8 cellular contexts compared by ENCODE assay signal in the genomic region with DNA sequence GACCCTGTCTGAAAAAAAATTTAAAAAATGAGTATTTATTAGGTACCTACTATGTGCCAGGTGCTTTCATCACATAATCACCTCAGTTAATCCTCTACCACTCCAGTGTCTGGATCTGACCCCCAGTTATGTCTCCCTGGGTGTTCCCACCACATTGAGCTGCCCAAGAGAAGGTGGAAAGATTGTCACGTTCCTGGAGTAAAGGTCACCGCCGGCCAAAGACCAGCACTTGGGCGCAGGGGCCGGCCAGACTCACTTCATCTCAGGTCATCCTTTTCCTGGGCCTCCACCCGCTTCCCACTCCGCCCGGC. TPM values are rescaled to one million over a fixed set of nuclear protein-coding genes. Genes with fewer than 3 reads are reported as not detected.
A peak's percentile ranks its signal among the peaks of the same experiment; 100 is the strongest.
DNase-seq lines count a peak whose midpoint lies in the region; ATAC-seq and TF ChIP-seq lines count a peak whose summit lies in the region.

No MANE protein-coding gene starts in this region.

- peak overlapping the region; percentile 67 to 97 (median 93) for H3K27ac ChIP-seq in heart left ventricle
- H3K27ac ChIP-seq in mesodermal cell (ENCODE audit: low read depth, low read length, severe bottlenecking), result peak overlapping the region; percentile 84

- H3K27me3 ChIP-seq in heart left ventricle, result no peaks in the 10 kb centered on the region

- WGBS in heart left ventricle, 4 donors, result 2 to 5% (median 3%) methylated on average over 8 of the region's 8 CpGs
- WGBS in mesodermal cell (ENCODE audit: insufficient coverage in 2 of 2), 2 experiments, result 0 to 15% methylated on average over 7 to 8 of the region's 8 CpGs

- peaks cover 0 to 42% (median 19%) of the 10 kb centered on the region in 12 donors for H3K4me1 ChIP-seq in heart left ventricle
- peaks cover 6% of the 10 kb centered on the region for H3K4me1 ChIP-seq in mesodermal cell (ENCODE audit: control insufficient read depth, insufficient read depth, low read length, poor library complexity, severe bottlenecking)

- H3K9me3 ChIP-seq in heart left ventricle (no peaks in the 10 kb centered on the region), mesodermal cell (ENCODE audit: control insufficient read depth, low read length) (no peaks in the 10 kb centered on the region)

- intact Hi-C loops in heart left ventricle (cut with DNase I), result loop anchor here in 4 of 10 donors (5.0 kb wide), 4 partner anchors 41 to 146 kb away; a partner anchor contains a TSS
- intact Hi-C loops in Right ventricle myocardium superior (cut with DNase I), result no loop called here

- TF ChIP-seq CTCF in heart left ventricle (IDR thresholded peaks at IDR 0.05) (no peak), cardiac fibroblast (IDR thresholded peaks at IDR 0.05; ENCODE audit: low read depth, low read length) (no peak)

- DNase-seq in heart left ventricle, result no peak
- no peak for DNase-seq in Right ventricle myocardium superior
- no peak for DNase-seq in cardiac fibroblast (ENCODE audit: low read depth in 2 of 2)
- no peak for DNase-seq in NCI-H510A (lab: John Stamatoyannopoulos, UW)
- no peak for DNase-seq in GM19240 (ENCODE audit: insufficient read length, low spot score)
- DNase-seq in effector CD4-positive, alpha-beta T cell, result no peak
- DNase-seq in T-helper 9 cell, result no peak

- H3K4me3 ChIP-seq in heart left ventricle, result peak overlapping the region; percentile 52 to 96 (median 82)
- H3K4me3 ChIP-seq in cardiac fibroblast (replicated peaks in 1 of 2; ENCODE audit: low read depth in 2 of 2, low read length in 2 of 2), result peak overlapping the region; percentile 64 to 90
- peak overlapping the region; percentile 89 for H3K4me3 ChIP-seq in mesodermal cell (ENCODE audit: extremely low read depth, insufficient read depth, low read length, poor library complexity, severe bottlenecking)

- H3K36me3 ChIP-seq in heart left ventricle (peaks cover 0 to 38% (median 21%) of the 10 kb centered on the region in 9 donors), mesodermal cell (ENCODE audit: control insufficient read depth, insufficient read depth, low read length) (peaks cover 42% of the 10 kb centered on the region)

- no peak for TF ChIP-seq POLR2A in heart left ventricle (IDR thresholded peaks at IDR 0.05)

- ATAC-seq in heart left ventricle, result peak in 1 of 4 donors; percentile 6
- ATAC-seq in Right ventricle myocardium superior (ENCODE audit: poor library complexity), result no peak

RNA-seq across cellular contexts. Expression of a gene that starts 0.7 kb away (rescaled TPM):
- total RNA-seq in heart left ventricle (10 to 100 TPM; 53.6 to 82.4 (median 65.1) TPM), Right ventricle myocardium superior (60.3 TPM)
- polyA plus RNA-seq in heart left ventricle, result 10 to 100 TPM; 62.0 to 89.0 TPM
- 45.0 TPM for polyA plus RNA-seq in mesodermal cell (2013, experiment 1 of 2)
- 37.3 TPM for polyA plus RNA-seq in mesodermal cell (2013, experiment 2 of 2)

RNA-seq across cellular contexts. Expression of a gene that starts 17.7 kb away (rescaled TPM):
- total RNA-seq in heart left ventricle (1 to 10 TPM in 1 of 9 donors, under 1 TPM in 7, not detected in 1; 0.14 to 1.8 (median 0.51) TPM), Right ventricle myocardium superior (0.24 TPM)
- polyA plus RNA-seq in heart left ventricle, result under 1 TPM; 0.11 to 0.22 TPM
- polyA plus RNA-seq in mesodermal cell (2013, experiment 1 of 2), result 1.1 TPM
- 1.8 TPM for polyA plus RNA-seq in mesodermal cell (2013, experiment 2 of 2)

RNA-seq across cellular contexts. Expression of a gene that starts 34.4 kb away (rescaled TPM):
- total RNA-seq in heart left ventricle (under 1 TPM in 4 of 9 donors, not detected in 5; 0.19 to 0.77 (median 0.30) TPM), Right ventricle myocardium superior (0.13 TPM)
- under 1 TPM in 1 of 2 donors, not detected in 1; 0.65 TPM for polyA plus RNA-seq in heart left ventricle
- polyA plus RNA-seq in mesodermal cell (2013, experiment 1 of 2), result 0.22 TPM
- 0.81 TPM for polyA plus RNA-seq in mesodermal cell (2013, experiment 2 of 2)

RNA-seq across cellular contexts. Expression of a gene that starts 41.2 kb away (rescaled TPM):
- total RNA-seq in heart left ventricle (10 to 100 TPM; 14.4 to 42.7 (median 25.3) TPM), Right ventricle myocardium superior (37.0 TPM)
- 10 to 100 TPM; 13.7 to 37.3 TPM for polyA plus RNA-seq in heart left ventricle
- polyA plus RNA-seq in mesodermal cell (2013, experiment 1 of 2), result 27.9 TPM
- 22.4 TPM for polyA plus RNA-seq in mesodermal cell (2013, experiment 2 of 2)
